14 cellular contexts compared by ENCODE assay signal in the genomic region with DNA sequence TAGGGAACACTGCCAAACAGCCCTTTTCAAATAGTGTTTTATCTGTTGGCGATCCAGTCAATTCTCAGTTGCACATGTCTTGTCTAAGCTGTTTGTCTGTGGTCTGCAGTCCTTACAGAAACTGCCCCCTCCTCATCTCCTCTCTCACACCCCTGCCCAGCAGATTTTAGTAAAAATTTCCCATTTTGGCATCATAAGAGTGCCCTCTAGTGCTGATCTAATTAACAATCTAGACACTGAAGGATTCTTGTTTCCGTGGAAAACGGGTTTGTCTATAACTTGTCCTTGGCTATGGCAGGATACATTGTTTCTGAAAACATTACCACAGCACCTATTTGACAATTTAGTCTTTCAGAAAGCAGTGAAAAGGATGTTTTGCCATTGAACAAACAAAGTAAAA.
DNase-seq lines count a peak whose midpoint lies in the region; ATAC-seq, FAIRE-seq and TF ChIP-seq lines count a peak whose summit lies in the region.
"Had no signal": no experiment of that assay in that cellular context is flagged by ENCODE, and none has a peak within 500 bp of the region (broad histone marks: within the 10 kb centered on the region; RNA-seq: fewer than 3 reads in every experiment).

No MANE protein-coding gene starts in this region.

- TF ChIP-seq CTCF in KMS-11 (conservative IDR thresholded peaks at IDR 0.05; ENCODE audit: low read depth, low read length) (0 out of 2 replicates have a peak, but pooled peaks have one; percentile 40), bronchial epithelial cell (IDR thresholded peaks at IDR 0.05; ENCODE audit: insufficient read depth, low read length, severe bottlenecking) (peak; percentile 19)

- H3K36me3 ChIP-seq in KMS-11 (ENCODE audit: insufficient read depth) (no peaks in the 10 kb centered on the region), bronchial epithelial cell (ENCODE audit: control insufficient read depth, insufficient read depth, low read length) (no peaks in the 10 kb centered on the region)
- H3K36me3 ChIP-seq: SJCRH30 had no signal

- H3K27me3 ChIP-seq in KMS-11 (ENCODE audit: insufficient read depth, low read depth) (no peaks in the 10 kb centered on the region), bronchial epithelial cell (ENCODE audit: control insufficient read depth, insufficient read depth, low read length) (no peaks in the 10 kb centered on the region)
- H3K27me3 ChIP-seq: SJCRH30 had no signal

- no peak for FAIRE-seq in bronchial epithelial cell (lab: Jason Lieb, UNC)

- no peaks in the 10 kb centered on the region for H3K4me1 ChIP-seq in KMS-11 (ENCODE audit: low read depth, poor library complexity, severe bottlenecking)

- ATAC-seq in HG03196 (IDR thresholded peaks at IDR 0.05; ENCODE audit: unreplicated experiment) (no peak), HG03442 (IDR thresholded peaks at IDR 0.05; ENCODE audit: unreplicated experiment) (no peak)
- ATAC-seq: activated CD4-positive, CD25-positive, alpha-beta regulatory T cell treated with anti-CD3 and anti-CD28 coated beads, Interleukin-2, amount 50 U/mL, for 24 hours; left lobe of liver had no signal

- H3K4me2 ChIP-seq in KMS-11, result no peak overlapping the region

- no peak overlapping the region for H3K4me3 ChIP-seq in KMS-11 (IDR thresholded peaks at IDR 0.05; ENCODE audit: insufficient read depth, low read depth, low read length)
- H3K4me3 ChIP-seq in bronchial epithelial cell (ENCODE audit: low read depth, low read length), result no peak overlapping the region
- H3K4me3 ChIP-seq: SJCRH30 had no signal

- no peak overlapping the region for H3K27ac ChIP-seq in KMS-11
- H3K27ac ChIP-seq: SJCRH30 had no signal

- H3K79me2 ChIP-seq in KMS-11 (ENCODE audit: insufficient read depth, low read depth), result no peaks in the 10 kb centered on the region

- no peak overlapping the region for H3K9ac ChIP-seq in KMS-11

- DNase-seq in COLO829 (ENCODE audit: low spot score) (peak; percentile 13), bronchial epithelial cell (ENCODE audit: low read depth) (no peak), midbrain (lab: John Stamatoyannopoulos, UW) (peak; percentile 36), hippocampal formation (lab: John Stamatoyannopoulos, UW) (no peak), GOT3 (lab: John Stamatoyannopoulos, UW) (no peak)
- DNase-seq: activated T-cell treated with anti-CD3 and anti-CD28 coated beads, Interleukin-2, amount 50 U/mL, for 48 hours; NCI-H345; SJCRH30; stimulated activated naive CD4-positive, alpha-beta T cell treated with Interleukin-2 at 50 U/mL for 16 hours had no signal

- no peaks in the 10 kb centered on the region for H4K20me1 ChIP-seq in KMS-11 (ENCODE audit: insufficient read depth)

- no peak overlapping the region for H2AFZ ChIP-seq in KMS-11 (ENCODE audit: low read depth)

Comparison
In these comparisons a context has a peak if more than half of its experiments do, and no peak if none do; other contexts are left out.
1. DNase-seq: peak in COLO829 (single experiment) and midbrain (single experiment); none in bronchial epithelial cell (single experiment), hippocampal formation (0 of 2) and GOT3 (single experiment).